8 cellular contexts compared by ENCODE assay signal in genomic region chr5:131589510-131590348, GRCh38. TPM values are rescaled to one million over a fixed set of nuclear protein-coding genes. Genes with fewer than 3 reads are reported as not detected.
DNase-seq lines count a peak whose midpoint lies in the region; ATAC-seq and TF ChIP-seq lines count a peak whose summit lies in the region.

No MANE protein-coding gene starts in this region.

- peaks cover 16% of the 10 kb centered on the region for H3K4me1 ChIP-seq in Karpas-422 (ENCODE audit: low read length)
- peaks cover 18% of the 10 kb centered on the region for H3K4me1 ChIP-seq in lower lobe of right lung
- H3K4me1 ChIP-seq in upper lobe of right lung: no peaks in the 10 kb centered on the region

- ATAC-seq in lower lobe of right lung (peak; percentile 77 to 78), upper lobe of right lung (peak; percentile 86), HG03095 (IDR thresholded peaks at IDR 0.05; ENCODE audit: unreplicated experiment) (no peak)

- peaks cover 100% of the 10 kb centered on the region for H3K79me2 ChIP-seq in Karpas-422 (ENCODE audit: low read length)

- H3K9me3 ChIP-seq in Karpas-422 (ENCODE audit: low read length): no peaks in the 10 kb centered on the region
- no peaks in the 10 kb centered on the region for H3K9me3 ChIP-seq in SK-N-MC (ENCODE audit: low read depth, low read length)
- H3K9me3 ChIP-seq in lower lobe of right lung: no peaks in the 10 kb centered on the region
- no peaks in the 10 kb centered on the region for H3K9me3 ChIP-seq in upper lobe of right lung

- H3K36me3 ChIP-seq in Karpas-422 (ENCODE audit: insufficient read depth, low read length) (peaks cover 31% of the 10 kb centered on the region), SK-N-MC (ENCODE audit: insufficient read depth, low read length) (peaks cover 13% of the 10 kb centered on the region), lower lobe of right lung (no peaks in the 10 kb centered on the region), upper lobe of right lung (no peaks in the 10 kb centered on the region)

- H3K27me3 ChIP-seq in Karpas-422 (ENCODE audit: low read length): no peaks in the 10 kb centered on the region
- no peaks in the 10 kb centered on the region for H3K27me3 ChIP-seq in lower lobe of right lung (ENCODE audit: low read depth)
- H3K27me3 ChIP-seq in upper lobe of right lung: no peaks in the 10 kb centered on the region

- H3K27ac ChIP-seq in Karpas-422 (ENCODE audit: low read length): no peak overlapping the region
- no peak overlapping the region for H3K27ac ChIP-seq in SK-N-MC
- no peak overlapping the region for H3K27ac ChIP-seq in lower lobe of right lung
- H3K27ac ChIP-seq in upper lobe of right lung: no peak overlapping the region

- H2AFZ ChIP-seq in Karpas-422 (ENCODE audit: low read length): no peak overlapping the region

- H3K4me3 ChIP-seq in AG10803 (ENCODE audit: low read length) (no peak overlapping the region), GM12865 (ENCODE audit: low read depth, low read length) (no peak overlapping the region), Karpas-422 (ENCODE audit: low read length) (no peak overlapping the region), SK-N-MC (no peak overlapping the region), lower lobe of right lung (no peak overlapping the region), upper lobe of right lung (no peak overlapping the region)

- intact Hi-C loops in lower lobe of right lung (cut with DNase I): loop anchor here (5.0 kb wide), 1 partner anchor 418 kb away; no protein-coding TSS in a partner anchor
- intact Hi-C loops in upper lobe of right lung (cut with DNase I): loop anchor here (10.0 kb wide), 1 partner anchor 415 kb away; no protein-coding TSS in a partner anchor

- peak; percentile 97 for TF ChIP-seq CTCF in AG10803 (conservative IDR thresholded peaks at IDR 0.05; ENCODE audit: low read length)
- TF ChIP-seq CTCF in GM12865 (IDR thresholded peaks at IDR 0.05; ENCODE audit: insufficient read depth, low read depth, low read length, missing control alignments): peak; percentile 80
- TF ChIP-seq CTCF in lower lobe of right lung (IDR thresholded peaks at IDR 0.05): peak; percentile 80
- peak; percentile 83 for TF ChIP-seq CTCF in upper lobe of right lung (IDR thresholded peaks at IDR 0.05)

- DNase-seq in AG10803 (ENCODE audit: low read depth): peak; percentile 65
- peak; percentile 67 for DNase-seq in GM12865 (ENCODE audit: low read depth)
- DNase-seq in Karpas-422: peak; percentile 79
- DNase-seq in SK-N-MC (ENCODE audit: low read depth, low spot score): peak; percentile 18
- peak; percentile 56 for DNase-seq in ecto neural progenitor cell (ENCODE audit: low spot score)
- no peak for DNase-seq in lower lobe of right lung
- no peak for DNase-seq in upper lobe of right lung

- H3K9me2 ChIP-seq in Karpas-422 (replicated peaks; ENCODE audit: insufficient read depth, low read length): no peaks in the 10 kb centered on the region

- H4K20me1 ChIP-seq in Karpas-422 (ENCODE audit: insufficient read depth, low read depth, low read length): no peaks in the 10 kb centered on the region

- H3K9ac ChIP-seq in Karpas-422 (ENCODE audit: low read length) (no peak overlapping the region), SK-N-MC (ENCODE audit: insufficient read length) (no peak overlapping the region)

- H3K4me2 ChIP-seq in Karpas-422 (ENCODE audit: low read depth, low read length, poor library complexity, severe bottlenecking): no peak overlapping the region

RNA-seq across cellular contexts. Expression of gene RAPGEF6, which starts 45.3 kb away (rescaled TPM):
- total RNA-seq in Karpas-422 (2014; rRNA removed; shearing (Covaris generic); ENCODE audit: low replicate concordance): 46.8 and 50.7 TPM in 2 replicates
- total RNA-seq in lower lobe of right lung: 21.7 TPM
- total RNA-seq in upper lobe of right lung: 27.2 TPM

Comparison
In these comparisons a context has a peak if more than half of its experiments do, and no peak if none do; other contexts are left out.
1. DNase-seq: peak in AG10803 (single experiment), GM12865 (single experiment), Karpas-422 (single experiment), SK-N-MC (single experiment) and ecto neural progenitor cell (single experiment); none in lower lobe of right lung (single experiment) and upper lobe of right lung (single experiment).
2. Peak in every context shown above with its lines, with median percentiles within 50 percentile points of each other: CTCF ChIP-seq.